22 cellular contexts compared by ENCODE assay signal in the genomic region with DNA sequence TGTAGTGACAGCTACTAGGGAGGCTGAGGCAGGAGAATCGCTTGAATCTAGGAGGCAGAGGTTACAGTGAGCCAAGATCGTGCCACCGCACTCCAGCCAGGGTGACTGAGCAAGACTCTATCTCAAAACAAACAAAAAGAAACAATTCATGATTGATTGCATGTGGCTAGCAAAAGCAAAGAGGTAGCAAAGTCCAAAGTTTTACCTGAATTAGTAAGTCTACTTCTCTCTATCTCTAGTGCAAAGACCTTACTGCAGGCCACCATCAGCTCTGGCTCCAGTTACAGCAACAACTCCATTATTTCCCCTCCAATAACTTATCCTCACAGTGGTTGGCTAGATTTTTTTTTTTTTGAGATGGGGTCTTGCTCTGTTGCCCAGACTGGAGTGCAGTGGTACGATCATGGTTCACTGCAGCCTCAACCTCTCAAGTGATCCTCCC.
"Had no signal": no experiment of that assay in that cellular context is flagged by ENCODE, and none has a peak within 500 bp of the region (broad histone marks: within the 10 kb centered on the region; RNA-seq: fewer than 3 reads in every experiment).

No MANE protein-coding gene starts in this region.

- H3K9me3 ChIP-seq: gastrocnemius medialis, neutrophil had no signal

- H3K4me1 Mint-ChIP-seq: central memory CD8-positive, alpha-beta T cell; natural killer cell had no signal

- H3K4me1 ChIP-seq: parathyroid adenoma had no signal

- H3K4me3 ChIP-seq: gastrocnemius medialis had no signal

- H3K27me3 Mint-ChIP-seq: activated naive CD4-positive, alpha-beta T cell treated with anti-CD3 and anti-CD28 coated beads, Interleukin-2, amount 10 ng/mL, durations not matched to agents 7 days and 5 days; activated naive CD8-positive, alpha-beta T cell treated with anti-CD3 and anti-CD28 coated beads, Interleukin-2, amount 50 U/mL, for 24 hours; central memory CD8-positive, alpha-beta T cell; memory B cell had no signal

- H3K27me3 ChIP-seq: gastrocnemius medialis, neutrophil had no signal

- H3K9me3 Mint-ChIP-seq: activated naive CD4-positive, alpha-beta T cell treated with anti-CD3 and anti-CD28 coated beads, Interleukin-2, amount 10 ng/mL, durations not matched to agents 7 days and 5 days; activated naive CD8-positive, alpha-beta T cell treated with anti-CD3 and anti-CD28 coated beads, Interleukin-2, amount 50 U/mL, for 24 hours; central memory CD8-positive, alpha-beta T cell; memory B cell; natural killer cell had no signal

- DNase-seq: activated CD4-positive, CD25-positive, alpha-beta regulatory T cell treated with anti-CD3 and anti-CD28 coated beads, Interleukin-2, amount 50 U/mL, for 72 hours; activated CD8-positive, alpha-beta memory T cell treated with anti-CD3 and anti-CD28 coated beads for 24 hours; activated CD8-positive, alpha-beta memory T cell treated with anti-CD3 and anti-CD28 coated beads, Interleukin-2, amount 50 U/mL, for 48 hours; activated effector memory CD4-positive, alpha-beta T cell treated with Interleukin-2 at 50 U/mL for 16 hours; activated naive CD4-positive, alpha-beta T cell treated with anti-CD3 and anti-CD28 coated beads, Interleukin-2, amount 10 ng/mL, durations not matched to agents 7 days and 5 days; activated naive CD8-positive, alpha-beta T cell treated with anti-CD3 and anti-CD28 coated beads, Interleukin-2, amount 50 U/mL, for 24 hours; activated T-cell treated with anti-CD3 and anti-CD28 coated beads, Interleukin-2, amount 50 U/mL, for 48 hours; anterior cingulate cortex; effector CD8-positive, alpha-beta T cell; gastrocnemius medialis; left ventricle myocardium superior; natural killer cell; stimulated activated CD4-positive, alpha-beta T cell treated with anti-CD3 and anti-CD28 coated beads, Interleukin-2, amount 100 ng/mL, for 24 hours; stimulated activated naive CD4-positive, alpha-beta T cell treated with Interleukin-2 at 50 U/mL for 16 hours; T-helper 1 cell; T-helper 9 cell; trophoblast cell had no signal

- H3K27ac ChIP-seq: gastrocnemius medialis, neutrophil, parathyroid adenoma had no signal

- H3K27ac Mint-ChIP-seq: activated naive CD4-positive, alpha-beta T cell treated with anti-CD3 and anti-CD28 coated beads, Interleukin-2, amount 10 ng/mL, durations not matched to agents 7 days and 5 days; activated naive CD8-positive, alpha-beta T cell treated with anti-CD3 and anti-CD28 coated beads, Interleukin-2, amount 50 U/mL, for 24 hours; memory B cell; natural killer cell had no signal

- H3K4me3 Mint-ChIP-seq: activated naive CD4-positive, alpha-beta T cell treated with anti-CD3 and anti-CD28 coated beads, Interleukin-2, amount 10 ng/mL, durations not matched to agents 7 days and 5 days; activated naive CD8-positive, alpha-beta T cell treated with anti-CD3 and anti-CD28 coated beads, Interleukin-2, amount 50 U/mL, for 24 hours; central memory CD8-positive, alpha-beta T cell; memory B cell; natural killer cell had no signal

- H3K36me3 Mint-ChIP-seq: activated naive CD4-positive, alpha-beta T cell treated with anti-CD3 and anti-CD28 coated beads, Interleukin-2, amount 10 ng/mL, durations not matched to agents 7 days and 5 days; memory B cell; natural killer cell had no signal

- ATAC-seq: activated naive CD8-positive, alpha-beta T cell treated with anti-CD3 and anti-CD28 coated beads, Interleukin-2, amount 50 U/mL, for 24 hours; esophagus mucosa; gastrocnemius medialis; left ventricle myocardium superior; natural killer cell had no signal

- H3K36me3 ChIP-seq: gastrocnemius medialis, neutrophil had no signal
